ENCODE assay signal across 9 cellular contexts in the genomic region with DNA sequence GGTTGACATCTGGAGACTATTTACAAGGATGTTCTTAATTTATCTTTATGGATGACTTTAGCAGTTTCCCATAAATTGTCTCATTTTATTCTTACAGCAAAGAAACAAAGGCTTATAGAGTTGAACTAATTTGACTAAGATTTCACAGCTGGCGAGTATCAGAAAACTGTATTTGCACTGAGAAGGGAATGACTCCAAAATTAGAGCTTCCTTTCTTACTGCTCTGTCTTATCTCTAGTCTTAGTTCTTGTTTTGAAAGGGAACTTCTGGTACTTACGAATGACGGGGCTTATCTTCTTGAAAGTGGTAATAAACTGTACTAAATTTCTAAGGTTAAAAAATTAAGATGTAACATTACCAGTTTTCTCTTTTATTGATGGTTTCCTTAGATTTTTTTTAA. TPM values are rescaled to one million over a fixed set of nuclear protein-coding genes. Genes with fewer than 3 reads are reported as not detected.
DNase-seq lines count a peak whose midpoint lies in the region; ATAC-seq and FAIRE-seq lines count a peak whose summit lies in the region.
"Had no signal": no experiment of that assay in that cellular context is flagged by ENCODE, and none has a peak within 500 bp of the region (broad histone marks: within the 10 kb centered on the region; RNA-seq: fewer than 3 reads in every experiment).

No MANE protein-coding gene starts in this region.

- H3K9me3 ChIP-seq in effector memory CD4-positive, alpha-beta T cell (ENCODE audit: control insufficient read depth, low read length), result no peaks in the 10 kb centered on the region
- H3K9me3 ChIP-seq: SJSA1 had no signal

- no peak overlapping the region for H3K4me3 ChIP-seq in effector memory CD4-positive, alpha-beta T cell (ENCODE audit: insufficient read depth, low read depth, low read length, poor library complexity, severe bottlenecking)
- H3K4me3 ChIP-seq: SJSA1 had no signal

- H3K27me3 ChIP-seq in effector memory CD4-positive, alpha-beta T cell (replicated peaks; ENCODE audit: control insufficient read depth, insufficient read depth, low read length, poor library complexity, severe bottlenecking), result no peaks in the 10 kb centered on the region
- H3K27me3 ChIP-seq: SJSA1 had no signal

- peak; percentile 85 for ATAC-seq in GM18502 (IDR thresholded peaks at IDR 0.05; ENCODE audit: poor library complexity, unreplicated experiment)
- ATAC-seq in GM21723 (IDR thresholded peaks at IDR 0.05; ENCODE audit: unreplicated experiment), result peak; percentile 85
- no peak for ATAC-seq in esophagus mucosa

- H3K36me3 ChIP-seq in effector memory CD4-positive, alpha-beta T cell (ENCODE audit: control insufficient read depth, insufficient read depth, low read length), result peaks cover 6% of the 10 kb centered on the region

- H3K4me1 ChIP-seq in effector memory CD4-positive, alpha-beta T cell (ENCODE audit: control insufficient read depth, insufficient read depth, low read length, poor library complexity, severe bottlenecking), result no peaks in the 10 kb centered on the region

- no peak overlapping the region for H3K27ac ChIP-seq in effector memory CD4-positive, alpha-beta T cell (ENCODE audit: insufficient read depth, low read length, poor library complexity, severe bottlenecking)
- H3K27ac ChIP-seq: SJSA1 had no signal

- DNase-seq in Kasumi-1 (lab: John Stamatoyannopoulos, UW), result peak; percentile 73 to 76
- peak; percentile 29 for DNase-seq in left kidney (ENCODE audit: low read depth, low spot score)
- DNase-seq in HTR-8/SVneo (ENCODE audit: insufficient read length, low spot score), result no peak
- DNase-seq in SHP77 treated with DMSO at 0.1 percent for 48 hours (lab: John Stamatoyannopoulos, UW), result no peak
- no peak for DNase-seq in effector memory CD4-positive, alpha-beta T cell

- no peak for FAIRE-seq in HTR-8/SVneo (lab: Jason Lieb, UNC)

RNA-seq across cellular contexts. Expression of a gene that starts 13.6 kb away (rescaled TPM):
- 13.5 TPM for total RNA-seq in esophagus mucosa

RNA-seq across cellular contexts. Expression of a gene that starts 13.8 kb away (rescaled TPM):
- 8.2 TPM for total RNA-seq in esophagus mucosa

Comparison
In these comparisons a context has a peak if more than half of its experiments do, and no peak if none do; other contexts are left out.
1. DNase-seq: peak in Kasumi-1 (2 of 2) and left kidney (single experiment); none in HTR-8/SVneo (single experiment), SHP77 treated with DMSO at 0.1 percent for 48 hours (single experiment) and effector memory CD4-positive, alpha-beta T cell (0 of 3).